7 cellular contexts compared by ENCODE assay signal in the genomic region with DNA sequence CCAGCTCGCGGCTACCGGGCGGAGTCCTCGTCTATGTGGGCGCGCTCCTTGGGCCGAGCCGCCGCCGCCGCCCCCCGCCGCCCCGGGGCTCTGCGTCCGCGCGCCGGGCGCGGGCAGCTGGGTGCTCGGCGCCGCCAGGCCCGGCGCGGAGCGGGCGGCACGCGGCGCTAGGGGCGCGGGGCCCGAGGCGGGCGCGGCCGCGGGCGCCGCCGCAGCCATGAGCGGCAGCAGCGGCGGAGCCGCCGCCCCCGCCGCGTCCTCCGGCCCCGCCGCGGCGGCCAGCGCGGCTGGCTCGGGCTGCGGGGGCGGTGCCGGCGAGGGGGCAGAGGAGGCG. TPM values are rescaled to one million over a fixed set of nuclear protein-coding genes. Genes with fewer than 3 reads are reported as not detected.
DNase-seq lines count a peak whose midpoint lies in the region; ATAC-seq and TF ChIP-seq lines count a peak whose summit lies in the region.

No MANE protein-coding gene starts in this region.

- DNase-seq in colonic mucosa (no peak), psoas muscle (peak in 1 of 2 donors; percentile 58), cortex of kidney (lab: John Stamatoyannopoulos, UW) (no peak), AML-193 (lab: John Stamatoyannopoulos, UW) (no peak)
- DNase-seq in NK-92 treated with Interleukin-12 subunit alpha and Interleukin-12 subunit beta, amount 100 ng/mL, for 24 hours (lab: John Stamatoyannopoulos, UW): no peak

- H3K9ac ChIP-seq in colonic mucosa (ENCODE audit: low read depth in 2 of 2, low read length in 2 of 2): peak overlapping the region in 1 of 2 donors; percentile 86

- no peaks in the 10 kb centered on the region for H3K9me3 ChIP-seq in colonic mucosa
- H3K9me3 ChIP-seq in psoas muscle: no peaks in the 10 kb centered on the region

- no peaks in the 10 kb centered on the region for H3K36me3 ChIP-seq in colonic mucosa
- H3K36me3 ChIP-seq in psoas muscle (ENCODE audit: insufficient read depth in 1 of 2, low read depth in 1 of 2): no peaks in the 10 kb centered on the region

- H3K4me1 ChIP-seq in colonic mucosa (peaks cover 11% of the 10 kb centered on the region), psoas muscle (peaks cover 53% of the 10 kb centered on the region)

- TF ChIP-seq CTCF in colonic mucosa (IDR thresholded peaks at IDR 0.05) (no peak), psoas muscle (IDR thresholded peaks at IDR 0.05) (no peak)

- 0% methylated on average over 35 to 61 of the region's 65 CpGs for WGBS in psoas muscle, 3 donors

- H3K4me3 ChIP-seq in colonic mucosa (peak overlapping the region; percentile 86), psoas muscle (peak overlapping the region; percentile 96)

- intact Hi-C loops in colonic mucosa (cut with DNase I) (loop anchor here (10.0 kb wide), 2 partner anchors 61 to 121 kb away; no protein-coding TSS in a partner anchor), psoas muscle (cut with DNase I) (loop anchor here (5.0 kb wide), 2 partner anchors 101 to 124 kb away; no protein-coding TSS in a partner anchor)

- H3K27ac ChIP-seq in colonic mucosa (peak overlapping the region; percentile 91), psoas muscle (peak overlapping the region; percentile 95)

- H3K27me3 ChIP-seq in colonic mucosa (no peaks in the 10 kb centered on the region), psoas muscle (ENCODE audit: insufficient read depth in 3 of 3, low read length in 2 of 3) (no peaks in the 10 kb centered on the region)

- ATAC-seq in GM19455 (IDR thresholded peaks at IDR 0.05; ENCODE audit: unreplicated experiment) (peak; percentile 5), HG03159 (IDR thresholded peaks at IDR 0.05; ENCODE audit: unreplicated experiment) (peak; percentile 18), psoas muscle (no peak)

RNA-seq across cellular contexts. Expression of gene TRIO, which starts 0.3 kb away (rescaled TPM):
- total RNA-seq in colonic mucosa: 100 to 1,000 TPM; 134 to 138 TPM
- total RNA-seq in psoas muscle: 10 to 100 TPM; 35.0 to 77.5 (median 51.7) TPM
- 10 to 100 TPM; 18.5 to 31.7 (median 19.4) TPM for polyA plus RNA-seq in psoas muscle

Comparison
In these comparisons a context has a peak if more than half of its experiments do, and no peak if none do; other contexts are left out.
1. ATAC-seq: peak in GM19455 (single experiment) and HG03159 (single experiment); none in psoas muscle (0 of 4).